In the genomic region with DNA sequence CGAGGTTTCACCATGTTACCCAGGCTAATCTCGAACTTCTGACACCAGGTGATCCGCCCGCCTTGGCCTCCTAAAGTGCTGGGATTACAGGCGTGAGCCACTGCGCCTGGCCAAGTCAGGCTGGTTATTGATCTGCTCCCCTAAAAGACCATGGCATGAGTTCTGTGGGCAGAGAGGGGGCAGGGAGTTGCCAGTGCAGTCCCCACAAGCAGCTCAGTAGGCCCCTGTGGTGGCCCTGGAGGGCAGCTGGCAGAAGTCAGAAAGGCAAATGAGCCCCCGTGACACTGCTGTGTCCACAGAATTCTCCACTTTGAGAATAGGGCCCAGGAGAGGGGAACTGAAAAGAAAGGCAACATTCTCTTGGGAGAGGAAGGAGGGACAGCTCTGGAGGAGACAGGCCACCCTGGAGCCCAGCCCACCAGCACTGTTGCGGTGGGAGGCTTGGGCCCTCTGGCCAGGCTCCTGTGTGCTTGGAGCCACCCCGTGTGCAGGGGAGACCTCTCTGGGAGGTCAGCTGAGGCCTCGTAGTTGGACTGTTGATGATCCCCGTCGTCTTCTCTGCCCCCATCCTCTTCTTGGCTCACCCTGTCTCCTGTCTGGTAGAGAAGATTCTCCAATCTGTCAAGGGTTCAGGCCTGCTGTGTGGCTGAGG, we compare ENCODE assay signal across 12 cellular contexts. TPM values are rescaled to one million over a fixed set of nuclear protein-coding genes. Genes with fewer than 3 reads are reported as not detected.
DNase-seq lines count a peak whose midpoint lies in the region; ATAC-seq and TF ChIP-seq lines count a peak whose summit lies in the region.
"Had no signal": no experiment of that assay in that cellular context is flagged by ENCODE, and none has a peak within 500 bp of the region (broad histone marks: within the 10 kb centered on the region; RNA-seq: fewer than 3 reads in every experiment).

No MANE protein-coding gene starts in this region.

- peak overlapping the region in 3 of 4 donors; percentile 58 to 96 (median 91) for H3K4me3 Mint-ChIP-seq in CD4-positive, CD25-positive, alpha-beta regulatory T cell
- no peak overlapping the region for H3K4me3 Mint-ChIP-seq in glutamatergic neuron (ENCODE audit: unreplicated experiment)

- peaks cover 25 to 70% (median 36%) of the 10 kb centered on the region in 4 donors for H3K4me1 Mint-ChIP-seq in CD4-positive, CD25-positive, alpha-beta regulatory T cell
- peaks cover 23% of the 10 kb centered on the region for H3K4me1 Mint-ChIP-seq in glutamatergic neuron (ENCODE audit: low read depth, unreplicated experiment)

- H3K27me3 Mint-ChIP-seq in CD4-positive, CD25-positive, alpha-beta regulatory T cell: peaks cover 16% of the 10 kb centered on the region
- H3K27me3 Mint-ChIP-seq in glutamatergic neuron (ENCODE audit: unreplicated experiment): peaks cover 27% of the 10 kb centered on the region

- no peaks in the 10 kb centered on the region for H3K9me3 ChIP-seq in CD4-positive, CD25-positive, alpha-beta regulatory T cell (ENCODE audit: control insufficient read depth in 2 of 2, low read length in 2 of 2)
- H3K9me3 ChIP-seq in RWPE2 (ENCODE audit: severe bottlenecking): no peaks in the 10 kb centered on the region
- no peaks in the 10 kb centered on the region for H3K9me3 ChIP-seq in skeletal muscle satellite cell (replicated peaks; ENCODE audit: low read length)

- peak overlapping the region; percentile 7 to 95 (median 88) for H3K27ac Mint-ChIP-seq in CD4-positive, CD25-positive, alpha-beta regulatory T cell
- peak overlapping the region; percentile 85 for H3K27ac Mint-ChIP-seq in glutamatergic neuron (ENCODE audit: unreplicated experiment)

- H3K36me3 Mint-ChIP-seq in CD4-positive, CD25-positive, alpha-beta regulatory T cell: peaks cover 11% of the 10 kb centered on the region
- H3K36me3 Mint-ChIP-seq in glutamatergic neuron (ENCODE audit: unreplicated experiment): no peaks in the 10 kb centered on the region

- peaks cover 0 to 3% (median 0%) of the 10 kb centered on the region in 7 donors for H3K9me3 Mint-ChIP-seq in CD4-positive, CD25-positive, alpha-beta regulatory T cell
- H3K9me3 Mint-ChIP-seq in glutamatergic neuron (ENCODE audit: unreplicated experiment): peaks cover 29% of the 10 kb centered on the region

- DNase-seq in CD4-positive, CD25-positive, alpha-beta regulatory T cell: no peak
- DNase-seq in RWPE2 (ENCODE audit: low spot score) (no peak), glutamatergic neuron (no peak), hippocampal formation (lab: John Stamatoyannopoulos, UW) (no peak), DMS53 treated with DMSO at 0.1 percent for 48 hours (lab: John Stamatoyannopoulos, UW; ENCODE audit: unreplicated experiment) (no peak), NCI-H1694 (lab: John Stamatoyannopoulos, UW) (no peak)
- DNase-seq: DMS79, NCI-H526 had no signal

- H3K27me3 ChIP-seq in CD4-positive, CD25-positive, alpha-beta regulatory T cell (ENCODE audit: control insufficient read depth, insufficient read depth, low read length): no peaks in the 10 kb centered on the region
- H3K27me3 ChIP-seq in RWPE2 (ENCODE audit: insufficient read depth, poor library complexity, severe bottlenecking) (no peaks in the 10 kb centered on the region), skeletal muscle satellite cell (ENCODE audit: control insufficient read depth, insufficient read depth, low read length) (no peaks in the 10 kb centered on the region)

- peak overlapping the region; percentile 50 for H3K4me2 ChIP-seq in skeletal muscle satellite cell (ENCODE audit: low read length)

- H3K4me1 ChIP-seq in CD4-positive, CD25-positive, alpha-beta regulatory T cell (ENCODE audit: control insufficient read depth, insufficient read depth, low read length, poor library complexity, severe bottlenecking): peaks cover 64% of the 10 kb centered on the region
- peaks cover 17% of the 10 kb centered on the region for H3K4me1 ChIP-seq in RWPE2 (ENCODE audit: insufficient read depth, poor library complexity, severe bottlenecking)
- H3K4me1 ChIP-seq in skeletal muscle satellite cell (ENCODE audit: control insufficient read depth, insufficient read depth, low read length): peaks cover 57% of the 10 kb centered on the region

- no peak overlapping the region for H3K4me3 ChIP-seq in CD4-positive, CD25-positive, alpha-beta regulatory T cell (ENCODE audit: low read depth, low read length)
- H3K4me3 ChIP-seq in RWPE2 (ENCODE audit: severe bottlenecking) (no peak overlapping the region), skeletal muscle satellite cell (ENCODE audit: low read length) (no peak overlapping the region)

- ATAC-seq in CD4-positive, CD25-positive, alpha-beta regulatory T cell (ENCODE audit: low read depth in 2 of 2): no peak
- ATAC-seq in RWPE2 (ENCODE audit: low read depth): no peak
- no peak for ATAC-seq in HG02642 (IDR thresholded peaks at IDR 0.05; ENCODE audit: poor library complexity, unreplicated experiment)

- no peak overlapping the region for H3K27ac ChIP-seq in CD4-positive, CD25-positive, alpha-beta regulatory T cell (ENCODE audit: insufficient read depth, low read length, poor library complexity, severe bottlenecking)
- H3K27ac ChIP-seq in RWPE2 (ENCODE audit: poor library complexity, severe bottlenecking): peak overlapping the region; percentile 82

- H3K9ac ChIP-seq in skeletal muscle satellite cell (ENCODE audit: low read depth, low read length): peak overlapping the region; percentile 31

- H3K36me3 ChIP-seq in CD4-positive, CD25-positive, alpha-beta regulatory T cell (ENCODE audit: control insufficient read depth, insufficient read depth, low read length): peaks cover 11% of the 10 kb centered on the region
- H3K36me3 ChIP-seq in RWPE2 (ENCODE audit: low read depth) (peaks cover 18% of the 10 kb centered on the region), skeletal muscle satellite cell (ENCODE audit: insufficient read depth, low read length) (peaks cover 21% of the 10 kb centered on the region)

- TF ChIP-seq CTCF in RWPE2 (IDR thresholded peaks at IDR 0.05; ENCODE audit: poor library complexity, severe bottlenecking) (no peak), glutamatergic neuron (IDR thresholded peaks at IDR 0.05; ENCODE audit: partially characterized antibody, unreplicated experiment) (no peak)

RNA-seq across cellular contexts. Expression of a gene that starts 2.1 kb away (rescaled TPM):
- 239 TPM for total RNA-seq in CD4-positive, CD25-positive, alpha-beta regulatory T cell
- polyA plus RNA-seq in CD4-positive, CD25-positive, alpha-beta regulatory T cell: 10 to 100 TPM; 18.3 to 19.5 (median 18.7) TPM
- total RNA-seq in glutamatergic neuron (ENCODE audit: unreplicated experiment): 61.0 TPM
- 59.8 and 64.9 TPM in 2 replicates for total RNA-seq in skeletal muscle satellite cell (2012; rRNA removed)

RNA-seq across cellular contexts. Expression of a gene that starts 4.3 kb away (rescaled TPM):
- total RNA-seq in CD4-positive, CD25-positive, alpha-beta regulatory T cell: 188 TPM
- 10 to 100 TPM; 62.1 to 83.4 (median 68.6) TPM for polyA plus RNA-seq in CD4-positive, CD25-positive, alpha-beta regulatory T cell
- 274 TPM for total RNA-seq in glutamatergic neuron (ENCODE audit: unreplicated experiment)
- 32.4 and 40.8 TPM in 2 replicates for total RNA-seq in skeletal muscle satellite cell (2012; rRNA removed)

RNA-seq across cellular contexts. Expression of a gene that starts 13.1 kb away (rescaled TPM):
- total RNA-seq in CD4-positive, CD25-positive, alpha-beta regulatory T cell: 0.27 TPM
- polyA plus RNA-seq in CD4-positive, CD25-positive, alpha-beta regulatory T cell: 1 to 10 TPM; 3.0 to 3.8 (median 3.7) TPM
- total RNA-seq in glutamatergic neuron (ENCODE audit: unreplicated experiment): not detected
- total RNA-seq in skeletal muscle satellite cell (2012; rRNA removed): not detected in 2 replicates
- total RNA-seq: glomerular endothelial cell, M059J had no signal

RNA-seq across cellular contexts. Expression of a gene that starts 19.7 kb away (rescaled TPM):
- 57.4 TPM for total RNA-seq in CD4-positive, CD25-positive, alpha-beta regulatory T cell
- polyA plus RNA-seq in CD4-positive, CD25-positive, alpha-beta regulatory T cell: 10 to 100 TPM; 28.0 to 33.7 (median 30.2) TPM
- 113 TPM for total RNA-seq in glutamatergic neuron (ENCODE audit: unreplicated experiment)
- 14.7 and 17.5 TPM in 2 replicates for total RNA-seq in skeletal muscle satellite cell (2012; rRNA removed)

RNA-seq across cellular contexts. Expression of a gene that starts 43.2 kb away (rescaled TPM):
- total RNA-seq in CD4-positive, CD25-positive, alpha-beta regulatory T cell: 5.8 TPM
- 1 to 10 TPM in 3 of 4 donors, under 1 TPM in 1; 0.84 to 1.6 (median 1.2) TPM for polyA plus RNA-seq in CD4-positive, CD25-positive, alpha-beta regulatory T cell
- 58.4 TPM for total RNA-seq in glutamatergic neuron (ENCODE audit: unreplicated experiment)
- total RNA-seq in skeletal muscle satellite cell (2012; rRNA removed): 13.2 and 16.4 TPM in 2 replicates
